23 cellular contexts compared by ENCODE assay signal in the genomic region with DNA sequence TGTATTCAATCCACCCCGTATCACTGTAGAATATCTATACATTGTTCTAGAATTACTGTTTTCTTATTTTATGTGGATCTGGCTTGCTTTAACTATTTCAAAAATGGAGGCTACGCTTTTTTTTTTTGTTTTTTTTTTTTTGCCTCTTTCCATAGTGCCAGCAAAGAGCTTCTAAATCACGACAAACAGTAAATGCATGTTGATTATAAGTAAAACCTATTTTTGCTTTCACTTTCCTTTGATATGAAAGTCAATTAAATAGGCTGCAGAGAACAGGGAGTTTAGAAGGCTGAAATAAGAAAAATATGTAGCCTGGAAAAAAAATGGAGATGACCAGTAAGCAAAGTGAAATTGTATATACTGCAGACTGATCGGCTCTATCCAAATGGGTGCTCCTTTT.
DNase-seq lines count a peak whose midpoint lies in the region; ATAC-seq, FAIRE-seq and TF ChIP-seq lines count a peak whose summit lies in the region.
"Had no signal": no experiment of that assay in that cellular context is flagged by ENCODE, and none has a peak within 500 bp of the region (broad histone marks: within the 10 kb centered on the region; RNA-seq: fewer than 3 reads in every experiment).

No MANE protein-coding gene starts in this region.

- ATAC-seq in A549 (no peak), T-helper 17 cell (peak; percentile 32), Right ventricle myocardium inferior (no peak)
- peak; percentile 65 for ATAC-seq in CD4-positive, alpha-beta T cell (ENCODE audit: poor library complexity)
- ATAC-seq: GM12878, left lobe of liver had no signal

- no peaks in the 10 kb centered on the region for H3K27me3 ChIP-seq in CD4-positive, alpha-beta T cell (ENCODE audit: control insufficient read depth, insufficient read depth, low read length)
- no peaks in the 10 kb centered on the region for H3K27me3 ChIP-seq in effector memory CD4-positive, alpha-beta T cell (replicated peaks; ENCODE audit: control insufficient read depth, insufficient read depth, low read length, poor library complexity, severe bottlenecking)
- no peaks in the 10 kb centered on the region for H3K27me3 ChIP-seq in tibial artery
- H3K27me3 ChIP-seq: BE2C, ovary, suprapubic skin had no signal

- peak overlapping the region; percentile 11; the same call in 1 of the 3 replicates for H3K4me2 ChIP-seq in A549
- H3K4me2 ChIP-seq: KMS-11 had no signal

- no peak for TF ChIP-seq RAD21 in A549 (conservative IDR thresholded peaks at IDR 0.05 in 1 of 2, IDR thresholded peaks at IDR 0.05 in 1 of 2)

- H3K4me3 ChIP-seq in A549 (no peak overlapping the region), tibial artery (no peak overlapping the region)
- H3K4me3 ChIP-seq in effector memory CD4-positive, alpha-beta T cell (ENCODE audit: insufficient read depth, low read depth, low read length, poor library complexity, severe bottlenecking), result peak overlapping the region; percentile 22
- H3K4me3 ChIP-seq: GM12878, ovary, suprapubic skin had no signal

- H3K36me3 Mint-ChIP-seq in CD4-positive, alpha-beta T cell (ENCODE audit: low read depth), result peaks cover 34% of the 10 kb centered on the region
- H3K36me3 Mint-ChIP-seq in T-helper 17 cell (ENCODE audit: low read depth), result peaks cover 9% of the 10 kb centered on the region

- intact Hi-C loops in CD4-positive, alpha-beta T cell (cut with DNase I, micrococcal nuclease), result loop anchor here (2.0 to 5.0 kb wide), 3 partner anchors 15 to 160 kb away; no protein-coding TSS in a partner anchor
- intact Hi-C loops in tibial artery (cut with DNase I; ENCODE audit: low total_unique reads) (no loop called here), Right ventricle myocardium inferior (cut with DNase I) (loop anchor here (5.0 kb wide), 1 partner anchor 1185 kb away; no protein-coding TSS in a partner anchor)

- no peaks in the 10 kb centered on the region for H3K27me3 Mint-ChIP-seq in CD4-positive, alpha-beta T cell
- no peaks in the 10 kb centered on the region for H3K27me3 Mint-ChIP-seq in T-helper 17 cell

- H3K9me3 ChIP-seq in A549 (no peaks in the 10 kb centered on the region), T-helper 17 cell (ENCODE audit: control insufficient read depth, low read length, poor library complexity, severe bottlenecking) (no peaks in the 10 kb centered on the region), tibial artery (no peaks in the 10 kb centered on the region)
- H3K9me3 ChIP-seq in CD4-positive, alpha-beta T cell (ENCODE audit: control insufficient read depth, low read length), result no peaks in the 10 kb centered on the region
- H3K9me3 ChIP-seq in effector memory CD4-positive, alpha-beta T cell (ENCODE audit: control insufficient read depth, low read length), result no peaks in the 10 kb centered on the region
- H3K9me3 ChIP-seq: BE2C, ovary, suprapubic skin had no signal

- no peaks in the 10 kb centered on the region for H3K9me3 Mint-ChIP-seq in CD4-positive, alpha-beta T cell

- WGBS in A549 (ENCODE audit: missing lambda C conversion rate), result 88% methylated on average over 4 of the region's 4 CpGs

- CTCF ChIA-PET in A549 (lab: Yijun Ruan, JAX), result interaction anchor here (1.6 kb wide), 1 partner anchor 33 kb away, joined by 4 read pairs; no protein-coding TSS in a partner anchor
- CTCF ChIA-PET in CD4-positive, alpha-beta T cell (lab: Charles Lee), result interaction anchor here (0.6 to 1.8 kb wide), 4 partner anchors 73 to 920 kb away, joined by 3 to 4 read pairs (median 3); no protein-coding TSS in a partner anchor

- H3K4me1 ChIP-seq in A549 (peaks cover 69% of the 10 kb centered on the region), tibial artery (peaks cover 0 to 32% (median 17%) of the 10 kb centered on the region in 4 donors)
- H3K4me1 ChIP-seq in effector memory CD4-positive, alpha-beta T cell (ENCODE audit: control insufficient read depth, insufficient read depth, low read length, poor library complexity, severe bottlenecking), result peaks cover 38% of the 10 kb centered on the region
- H3K4me1 ChIP-seq: BE2C, suprapubic skin had no signal

- no peak for FAIRE-seq in A549 (lab: Jason Lieb, UNC)
- FAIRE-seq: GM12878 had no signal

- H3K36me3 ChIP-seq in effector memory CD4-positive, alpha-beta T cell (ENCODE audit: control insufficient read depth, insufficient read depth, low read length), result no peaks in the 10 kb centered on the region
- no peaks in the 10 kb centered on the region for H3K36me3 ChIP-seq in tibial artery
- H3K36me3 ChIP-seq: BE2C, ovary, suprapubic skin had no signal

- no peak for TF ChIP-seq POLR2A in A549 (IDR thresholded peaks at IDR 0.05; ENCODE audit: low read length)

- peak overlapping the region; percentile 87 for H3K27ac Mint-ChIP-seq in CD4-positive, alpha-beta T cell
- peak overlapping the region; percentile 75 for H3K27ac Mint-ChIP-seq in T-helper 17 cell

- H3K27ac ChIP-seq in A549, result peak overlapping the region in 1 of 2 experiments; percentile 76; a peak in 4 of 6 replicates
- peak overlapping the region; percentile 29 for H3K27ac ChIP-seq in CD4-positive, alpha-beta T cell (ENCODE audit: low read depth, low read length)
- peak overlapping the region; percentile 33 for H3K27ac ChIP-seq in effector memory CD4-positive, alpha-beta T cell (ENCODE audit: insufficient read depth, low read length, poor library complexity, severe bottlenecking)
- H3K27ac ChIP-seq in tibial artery, result no peak overlapping the region
- H3K27ac ChIP-seq: KMS-11, ovary, suprapubic skin had no signal

- DNase-seq in A549 (ENCODE audit: low read depth in 1 of 2, low spot score in 1 of 2) (no peak), T-helper 17 cell (no peak), HCEC 1CT (no peak), tibial artery (no peak), cerebellar cortex (ENCODE audit: low spot score) (no peak), Right ventricle myocardium inferior (ENCODE audit: missing footprints) (no peak)
- no peak for DNase-seq in CD4-positive, alpha-beta T cell
- no peak for DNase-seq in effector memory CD4-positive, alpha-beta T cell
- DNase-seq: activated CD4-positive, CD25-positive, alpha-beta regulatory T cell; BE2C; caudate nucleus; DMS 273 treated with DMSO at 0.1 percent for 48 hours; GF-D8; glutamatergic neuron; NCI-H1105; NCI-H510A treated with DMSO at 0.1 percent for 48 hours; ovary; SHP77; stimulated activated CD4-positive, alpha-beta T cell treated with anti-CD3 and anti-CD28 coated beads, Interleukin-2, amount 100 ng/mL, for 48 hours had no signal

- POLR2A ChIA-PET in A549 (lab: Yijun Ruan, JAX), result interaction anchor here (0.7 to 1.1 kb wide), 2 partner anchors 27 to 150 kb away, joined by 5 to 7 read pairs; no protein-coding TSS in a partner anchor
- POLR2A ChIA-PET in CD4-positive, alpha-beta T cell (lab: Charles Lee), result interaction anchor here (0.6 to 3.8 kb wide), 19 partner anchors 10 to 922 kb away, joined by 3 to 61 read pairs (median 4); a partner anchor contains a TSS

- TF ChIP-seq CTCF in A549 (IDR thresholded peaks at IDR 0.05) (no peak), tibial artery (IDR thresholded peaks at IDR 0.05) (no peak)
- TF ChIP-seq CTCF in CD4-positive, alpha-beta T cell (IDR thresholded peaks at IDR 0.05), result no peak

- TF ChIP-seq EP300 in A549 (IDR thresholded peaks at IDR 0.05), result no peak

- peaks cover 86% of the 10 kb centered on the region for H3K4me1 Mint-ChIP-seq in CD4-positive, alpha-beta T cell (ENCODE audit: low read depth)
- H3K4me1 Mint-ChIP-seq in T-helper 17 cell, result peaks cover 58% of the 10 kb centered on the region

- H3K4me3 Mint-ChIP-seq in CD4-positive, alpha-beta T cell, result peak overlapping the region; percentile 82
- peak overlapping the region; percentile 67 for H3K4me3 Mint-ChIP-seq in T-helper 17 cell

TF ChIP-seq in A549, 52 proteins besides CTCF, POLR2A, EP300 and RAD21:
- TF ChIP-seq, protein P1, sequence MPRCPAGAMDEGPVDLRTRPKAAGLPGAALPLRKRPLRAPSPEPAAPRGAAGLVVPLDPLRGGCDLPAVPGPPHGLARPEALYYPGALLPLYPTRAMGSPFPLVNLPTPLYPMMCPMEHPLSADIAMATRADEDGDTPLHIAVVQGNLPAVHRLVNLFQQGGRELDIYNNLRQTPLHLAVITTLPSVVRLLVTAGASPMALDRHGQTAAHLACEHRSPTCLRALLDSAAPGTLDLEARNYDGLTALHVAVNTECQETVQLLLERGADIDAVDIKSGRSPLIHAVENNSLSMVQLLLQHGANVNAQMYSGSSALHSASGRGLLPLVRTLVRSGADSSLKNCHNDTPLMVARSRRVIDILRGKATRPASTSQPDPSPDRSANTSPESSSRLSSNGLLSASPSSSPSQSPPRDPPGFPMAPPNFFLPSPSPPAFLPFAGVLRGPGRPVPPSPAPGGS (IDR thresholded peaks at IDR 0.05), result no peak
- TF ChIP-seq, protein P2, sequence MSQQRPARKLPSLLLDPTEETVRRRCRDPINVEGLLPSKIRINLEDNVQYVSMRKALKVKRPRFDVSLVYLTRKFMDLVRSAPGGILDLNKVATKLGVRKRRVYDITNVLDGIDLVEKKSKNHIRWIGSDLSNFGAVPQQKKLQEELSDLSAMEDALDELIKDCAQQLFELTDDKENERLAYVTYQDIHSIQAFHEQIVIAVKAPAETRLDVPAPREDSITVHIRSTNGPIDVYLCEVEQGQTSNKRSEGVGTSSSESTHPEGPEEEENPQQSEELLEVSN (IDR thresholded peaks at IDR 0.05; ENCODE audit: borderline replicate concordance, low read depth), result no peak
- TF ChIP-seq CBX8 (IDR thresholded peaks at IDR 0.05), result no peak
- no peak for TF ChIP-seq RARB (CRISPR knock-in tag; IDR thresholded peaks at IDR 0.05)

Comparison
In these comparisons a context has a peak if more than half of its experiments do, and no peak if none do; other contexts are left out.
1. ATAC-seq: peak in CD4-positive, alpha-beta T cell (single experiment) and T-helper 17 cell (single experiment); none in A549 (0 of 2) and Right ventricle myocardium inferior (single experiment).
2. H3K27ac ChIP-seq: peak in CD4-positive, alpha-beta T cell (single experiment) and effector memory CD4-positive, alpha-beta T cell (single experiment); none in tibial artery (0 of 2).